In the genomic region with DNA sequence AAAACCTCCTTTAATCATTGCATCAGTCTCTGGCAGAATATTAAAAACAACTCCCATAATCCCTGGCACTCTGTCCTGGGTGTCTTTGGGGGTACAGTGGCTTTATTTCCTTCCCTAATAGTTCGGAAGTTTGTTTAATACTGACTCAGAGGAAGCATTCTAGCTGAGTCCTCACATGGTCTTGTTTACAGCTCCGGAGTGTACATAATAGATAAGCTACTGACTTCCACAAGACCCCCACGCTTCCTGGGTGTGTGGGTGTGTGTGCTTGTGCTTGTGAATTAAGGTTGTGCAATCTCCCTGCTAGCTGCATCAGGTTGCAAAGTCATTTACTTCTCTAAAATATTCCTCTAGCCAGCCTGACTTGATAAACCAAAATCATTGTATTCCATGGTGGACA, we compare ENCODE assay signal across 9 cellular contexts.
DNase-seq lines count a peak whose midpoint lies in the region; ATAC-seq and TF ChIP-seq lines count a peak whose summit lies in the region.
"Had no signal": no experiment of that assay in that cellular context is flagged by ENCODE, and none has a peak within 500 bp of the region (broad histone marks: within the 10 kb centered on the region; RNA-seq: fewer than 3 reads in every experiment).

No MANE protein-coding gene starts in this region.

- H3K27ac Mint-ChIP-seq in memory B cell, result peak overlapping the region; percentile 15

- TF ChIP-seq CTCF in epithelial cell of esophagus (IDR thresholded peaks at IDR 0.05; ENCODE audit: insufficient read depth, low read depth, low read length, missing control alignments), result no peak

- peaks cover 4% of the 10 kb centered on the region for H3K4me1 Mint-ChIP-seq in memory B cell

- no peak for ATAC-seq in memory B cell (ENCODE audit: low read depth)
- ATAC-seq in HG02840 (IDR thresholded peaks at IDR 0.05; ENCODE audit: low FRiP score, unreplicated experiment), result no peak
- ATAC-seq in GM19351 (IDR thresholded peaks at IDR 0.05; ENCODE audit: unreplicated experiment), result no peak

- no peak overlapping the region for H3K4me3 ChIP-seq in epithelial cell of esophagus (ENCODE audit: low read length)

- no peak overlapping the region for H3K4me3 Mint-ChIP-seq in memory B cell

- peak; percentile 3 for DNase-seq in AG08395 (ENCODE audit: low spot score)
- DNase-seq in NCI-H460 (ENCODE audit: extremely low read depth, low read depth), result peak; percentile 95
- peak; percentile 75 for DNase-seq in epithelial cell of esophagus (ENCODE audit: low read depth)
- no peak for DNase-seq in memory B cell (ENCODE audit: low spot score in 2 of 2)
- no peak for DNase-seq in NCI-H69 (lab: John Stamatoyannopoulos, UW)
- DNase-seq in ecto neural progenitor cell (ENCODE audit: low spot score), result no peak
- DNase-seq: activated CD8-positive, alpha-beta memory T cell treated with anti-CD3 and anti-CD28 coated beads, Interleukin-2, amount 50 U/mL, for 48 hours had no signal

- H3K27me3 Mint-ChIP-seq in memory B cell, result no peaks in the 10 kb centered on the region

- H3K36me3 Mint-ChIP-seq in memory B cell, result no peaks in the 10 kb centered on the region

- H3K9me3 Mint-ChIP-seq in memory B cell, result no peaks in the 10 kb centered on the region

Comparison
In these comparisons a context has a peak if more than half of its experiments do, and no peak if none do; other contexts are left out.
1. DNase-seq: peak in AG08395 (single experiment), NCI-H460 (single experiment) and epithelial cell of esophagus (single experiment); none in memory B cell (0 of 2), NCI-H69 (single experiment) and ecto neural progenitor cell (single experiment).